ENCODE assay signal across 8 cellular contexts in genomic region chr14:22928237-22929103, GRCh38. TPM values are rescaled to one million over a fixed set of nuclear protein-coding genes. Genes with fewer than 3 reads are reported as not detected.
A peak's percentile ranks its signal among the peaks of the same experiment; 100 is the strongest.
DNase-seq lines count a peak whose midpoint lies in the region; ATAC-seq, FAIRE-seq and TF ChIP-seq lines count a peak whose summit lies in the region.

No MANE protein-coding gene starts in this region.

- no peak for TF ChIP-seq CTCF in testis (IDR thresholded peaks at IDR 0.05)

- POLR2A ChIA-PET in activated CD4-positive, alpha-beta memory T cell treated with anti-CD3 and anti-CD28 coated beads for 36 hours (lab: Charles Lee): interaction anchor here (0.6 to 4.4 kb wide), 10 partner anchors 9 to 1404 kb away, joined by 3 to 47 read pairs (median 5); partner anchors contain the start of genes ACIN1, C14orf119, DAD1 and HAUS4
- POLR2A ChIA-PET in activated CD4-positive, alpha-beta memory T cell treated with anti-CD3 and anti-CD28 coated beads, Interleukin-2, amount 10 ng/mL, durations not matched to agents 7 days and 5 days (lab: Charles Lee): interaction anchor here (0.6 to 4.8 kb wide), 18 partner anchors 9 to 340 kb away, joined by 3 to 80 read pairs (median 6); partner anchors contain the start of genes ACIN1, C14orf119, HAUS4 and MRPL52

- no peak for TF ChIP-seq POLR2A in testis (IDR thresholded peaks at IDR 0.05)
- no peak for TF ChIP-seq POLR2A in H54 (IDR thresholded peaks at IDR 0.05; ENCODE audit: low read depth, low read length)

- peak overlapping the region; percentile 80 to 92 for H3K27ac ChIP-seq in testis

- H3K9me3 Mint-ChIP-seq in activated CD4-positive, alpha-beta memory T cell treated with anti-CD3 and anti-CD28 coated beads for 36 hours: no peaks in the 10 kb centered on the region
- H3K9me3 Mint-ChIP-seq in activated CD4-positive, alpha-beta memory T cell treated with anti-CD3 and anti-CD28 coated beads, Interleukin-2, amount 10 ng/mL, durations not matched to agents 7 days and 5 days: no peaks in the 10 kb centered on the region
- H3K9me3 Mint-ChIP-seq in activated T-helper 2 cell treated with anti-CD3 and anti-CD28 coated beads, Interferon-gamma antibody, Interleukin-2, Interleukin-4, amounts not matched to agents 10 μg/mL and 5 μg/mL and 100 μg/mL, durations not matched to agents 14 hours and 24 hours and 36 hours: no peaks in the 10 kb centered on the region
- H3K9me3 Mint-ChIP-seq in activated T-helper 17 cell treated with anti-CD3 and anti-CD28 coated beads, Interleukin-2, amount 50 U/mL, for 72 hours: no peaks in the 10 kb centered on the region

- no peaks in the 10 kb centered on the region for H3K27me3 ChIP-seq in testis

- intact Hi-C loops in activated CD4-positive, alpha-beta memory T cell treated with anti-CD3 and anti-CD28 coated beads for 36 hours (cut with micrococcal nuclease): loop anchor here (1.0 kb wide), 6 partner anchors 9 to 339 kb away; partner anchors contain the start of genes DAD1, LRP10 and RBM23
- intact Hi-C loops in activated T-helper 2 cell treated with anti-CD3 and anti-CD28 coated beads, Interferon-gamma antibody, Interleukin-2, Interleukin-4, amounts not matched to agents 10 μg/mL and 5 μg/mL and 100 μg/mL, durations not matched to agents 14 hours and 24 hours and 36 hours (cut with micrococcal nuclease): loop anchor here (1.0 to 5.0 kb wide), 7 partner anchors 9 to 394 kb away; partner anchors contain the start of genes DAD1, HAUS4, PABPN1 and RBM23
- intact Hi-C loops in testis (cut with DNase I; ENCODE audit: low total_unique reads): no loop called here

- H3K36me3 ChIP-seq in testis (ENCODE audit: low read depth, missing control alignments): no peaks in the 10 kb centered on the region

- H3K4me3 Mint-ChIP-seq in activated CD4-positive, alpha-beta memory T cell treated with anti-CD3 and anti-CD28 coated beads for 36 hours: no peak overlapping the region
- H3K4me3 Mint-ChIP-seq in activated CD4-positive, alpha-beta memory T cell treated with anti-CD3 and anti-CD28 coated beads, Interleukin-2, amount 10 ng/mL, durations not matched to agents 7 days and 5 days: no peak overlapping the region
- H3K4me3 Mint-ChIP-seq in activated T-helper 2 cell treated with anti-CD3 and anti-CD28 coated beads, Interferon-gamma antibody, Interleukin-2, Interleukin-4, amounts not matched to agents 10 μg/mL and 5 μg/mL and 100 μg/mL, durations not matched to agents 14 hours and 24 hours and 36 hours (ENCODE audit: low read depth): no peak overlapping the region
- H3K4me3 Mint-ChIP-seq in activated T-helper 17 cell treated with anti-CD3 and anti-CD28 coated beads, Interleukin-2, amount 50 U/mL, for 72 hours: no peak overlapping the region

- peaks cover 12% of the 10 kb centered on the region for H3K4me1 ChIP-seq in testis

- ATAC-seq in stimulated activated naive CD8-positive, alpha-beta T cell treated with anti-CD3 and anti-CD28 coated beads, Interleukin-15, Interleukin-2, amounts not matched to agents 100 U/mL and 50 U/mL, for 24 hours: no peak
- ATAC-seq in activated T-helper 17 cell treated with anti-CD3 and anti-CD28 coated beads, Interleukin-2, amount 50 U/mL, for 72 hours (replicated peaks): no peak

- peaks cover 34% of the 10 kb centered on the region for H3K36me3 Mint-ChIP-seq in activated CD4-positive, alpha-beta memory T cell treated with anti-CD3 and anti-CD28 coated beads for 36 hours
- peaks cover 36% of the 10 kb centered on the region for H3K36me3 Mint-ChIP-seq in activated CD4-positive, alpha-beta memory T cell treated with anti-CD3 and anti-CD28 coated beads, Interleukin-2, amount 10 ng/mL, durations not matched to agents 7 days and 5 days (ENCODE audit: low read depth)
- peaks cover 37% of the 10 kb centered on the region for H3K36me3 Mint-ChIP-seq in activated T-helper 2 cell treated with anti-CD3 and anti-CD28 coated beads, Interferon-gamma antibody, Interleukin-2, Interleukin-4, amounts not matched to agents 10 μg/mL and 5 μg/mL and 100 μg/mL, durations not matched to agents 14 hours and 24 hours and 36 hours (ENCODE audit: low read depth)
- H3K36me3 Mint-ChIP-seq in activated T-helper 17 cell treated with anti-CD3 and anti-CD28 coated beads, Interleukin-2, amount 50 U/mL, for 72 hours (ENCODE audit: low read depth): peaks cover 41% of the 10 kb centered on the region

- WGBS in testis, 2 donors: 9 to 11% methylated on average over 12 of the region's 12 CpGs

- H3K9me3 ChIP-seq in iPS-18c (ENCODE audit: control insufficient read depth, insufficient read depth, low read length): no peaks in the 10 kb centered on the region
- H3K9me3 ChIP-seq in testis: no peaks in the 10 kb centered on the region

- H3K27ac Mint-ChIP-seq in activated CD4-positive, alpha-beta memory T cell treated with anti-CD3 and anti-CD28 coated beads for 36 hours: no peak overlapping the region
- H3K27ac Mint-ChIP-seq in activated CD4-positive, alpha-beta memory T cell treated with anti-CD3 and anti-CD28 coated beads, Interleukin-2, amount 10 ng/mL, durations not matched to agents 7 days and 5 days: no peak overlapping the region
- H3K27ac Mint-ChIP-seq in activated T-helper 2 cell treated with anti-CD3 and anti-CD28 coated beads, Interferon-gamma antibody, Interleukin-2, Interleukin-4, amounts not matched to agents 10 μg/mL and 5 μg/mL and 100 μg/mL, durations not matched to agents 14 hours and 24 hours and 36 hours: no peak overlapping the region
- no peak overlapping the region for H3K27ac Mint-ChIP-seq in activated T-helper 17 cell treated with anti-CD3 and anti-CD28 coated beads, Interleukin-2, amount 50 U/mL, for 72 hours

- peaks cover 37% of the 10 kb centered on the region for H3K4me1 Mint-ChIP-seq in activated CD4-positive, alpha-beta memory T cell treated with anti-CD3 and anti-CD28 coated beads for 36 hours (ENCODE audit: low read depth)
- H3K4me1 Mint-ChIP-seq in activated CD4-positive, alpha-beta memory T cell treated with anti-CD3 and anti-CD28 coated beads, Interleukin-2, amount 10 ng/mL, durations not matched to agents 7 days and 5 days: peaks cover 21% of the 10 kb centered on the region
- H3K4me1 Mint-ChIP-seq in activated T-helper 2 cell treated with anti-CD3 and anti-CD28 coated beads, Interferon-gamma antibody, Interleukin-2, Interleukin-4, amounts not matched to agents 10 μg/mL and 5 μg/mL and 100 μg/mL, durations not matched to agents 14 hours and 24 hours and 36 hours (ENCODE audit: low read depth): peaks cover 27% of the 10 kb centered on the region
- peaks cover 21% of the 10 kb centered on the region for H3K4me1 Mint-ChIP-seq in activated T-helper 17 cell treated with anti-CD3 and anti-CD28 coated beads, Interleukin-2, amount 50 U/mL, for 72 hours

- H3K4me3 ChIP-seq in iPS-18c (ENCODE audit: insufficient read depth, low read depth, low read length): peak overlapping the region; percentile 79
- peak overlapping the region; percentile 85 to 95 for H3K4me3 ChIP-seq in testis

- DNase-seq in activated CD4-positive, alpha-beta memory T cell treated with anti-CD3 and anti-CD28 coated beads for 36 hours: peak; percentile 19
- DNase-seq in activated CD4-positive, alpha-beta memory T cell treated with anti-CD3 and anti-CD28 coated beads, Interleukin-2, amount 10 ng/mL, durations not matched to agents 7 days and 5 days: no peak
- peak; percentile 22 for DNase-seq in activated T-helper 2 cell treated with anti-CD3 and anti-CD28 coated beads, Interferon-gamma antibody, Interleukin-2, Interleukin-4, amounts not matched to agents 10 μg/mL and 5 μg/mL and 100 μg/mL, durations not matched to agents 14 hours and 24 hours and 36 hours (ENCODE audit: low spot score)
- DNase-seq in testis: no peak
- DNase-seq in H54 (ENCODE audit: insufficient read length, low spot score): no peak
- no peak for DNase-seq in stimulated activated naive CD8-positive, alpha-beta T cell treated with anti-CD3 and anti-CD28 coated beads, Interleukin-15, Interleukin-2, amounts not matched to agents 100 U/mL and 50 U/mL, for 24 hours

- FAIRE-seq in H54 (lab: Jason Lieb, UNC): no peak

- CTCF ChIA-PET in activated CD4-positive, alpha-beta memory T cell treated with anti-CD3 and anti-CD28 coated beads for 36 hours (lab: Charles Lee): interaction anchor here (1.0 to 4.6 kb wide), 16 partner anchors 10 to 372 kb away, joined by 3 to 45 read pairs (median 6); partner anchors contain the start of genes AJUBA, CDH24, HAUS4 and RBM23
- CTCF ChIA-PET in activated CD4-positive, alpha-beta memory T cell treated with anti-CD3 and anti-CD28 coated beads, Interleukin-2, amount 10 ng/mL, durations not matched to agents 7 days and 5 days (lab: Charles Lee): interaction anchor here (0.7 to 2.8 kb wide), 22 partner anchors 9 to 358 kb away, joined by 3 to 49 read pairs (median 8); partner anchors contain the start of genes AJUBA, DAD1, HAUS4 and LRP10

- no peaks in the 10 kb centered on the region for H3K27me3 Mint-ChIP-seq in activated CD4-positive, alpha-beta memory T cell treated with anti-CD3 and anti-CD28 coated beads for 36 hours
- no peaks in the 10 kb centered on the region for H3K27me3 Mint-ChIP-seq in activated CD4-positive, alpha-beta memory T cell treated with anti-CD3 and anti-CD28 coated beads, Interleukin-2, amount 10 ng/mL, durations not matched to agents 7 days and 5 days
- H3K27me3 Mint-ChIP-seq in activated T-helper 2 cell treated with anti-CD3 and anti-CD28 coated beads, Interferon-gamma antibody, Interleukin-2, Interleukin-4, amounts not matched to agents 10 μg/mL and 5 μg/mL and 100 μg/mL, durations not matched to agents 14 hours and 24 hours and 36 hours (ENCODE audit: low read depth): no peaks in the 10 kb centered on the region
- H3K27me3 Mint-ChIP-seq in activated T-helper 17 cell treated with anti-CD3 and anti-CD28 coated beads, Interleukin-2, amount 50 U/mL, for 72 hours: no peaks in the 10 kb centered on the region

RNA-seq across cellular contexts. Expression of gene PRMT5, which starts 0.7 kb away (rescaled TPM):
- total RNA-seq in activated CD4-positive, alpha-beta memory T cell treated with anti-CD3 and anti-CD28 coated beads for 36 hours: 100 to 1,000 TPM in 1 of 2 experiments, 10 to 100 TPM in 1; 85.6 to 100 TPM
- total RNA-seq in activated CD4-positive, alpha-beta memory T cell treated with anti-CD3 and anti-CD28 coated beads, Interleukin-2, amount 10 ng/mL, durations not matched to agents 7 days and 5 days: 10 to 100 TPM; 46.3 to 49.8 TPM
- total RNA-seq in activated T-helper 2 cell treated with anti-CD3 and anti-CD28 coated beads, Interferon-gamma antibody, Interleukin-2, Interleukin-4, amounts not matched to agents 10 μg/mL and 5 μg/mL and 100 μg/mL, durations not matched to agents 14 hours and 24 hours and 36 hours: 147 and 152 TPM in 2 replicates
- total RNA-seq in testis: 10 to 100 TPM; 62.4 to 76.8 TPM
- 73.9 TPM for polyA plus RNA-seq in testis (ENCODE audit: insufficient read depth, low read depth, low replicate concordance)
- total RNA-seq in activated T-helper 17 cell treated with anti-CD3 and anti-CD28 coated beads, Interleukin-2, amount 50 U/mL, for 72 hours: 100 to 1,000 TPM in 1 of 2 donors, 10 to 100 TPM in 1; 61.7 to 127 TPM

RNA-seq across cellular contexts. Expression of gene RBM23, which starts 9.5 kb away (rescaled TPM):
- total RNA-seq in activated CD4-positive, alpha-beta memory T cell treated with anti-CD3 and anti-CD28 coated beads for 36 hours: 10 to 100 TPM; 55.0 to 56.0 TPM
- total RNA-seq in activated CD4-positive, alpha-beta memory T cell treated with anti-CD3 and anti-CD28 coated beads, Interleukin-2, amount 10 ng/mL, durations not matched to agents 7 days and 5 days: 10 to 100 TPM; 71.8 to 73.5 TPM
- total RNA-seq in activated T-helper 2 cell treated with anti-CD3 and anti-CD28 coated beads, Interferon-gamma antibody, Interleukin-2, Interleukin-4, amounts not matched to agents 10 μg/mL and 5 μg/mL and 100 μg/mL, durations not matched to agents 14 hours and 24 hours and 36 hours: 77.3 and 81.1 TPM in 2 replicates
- total RNA-seq in testis: 100 to 1,000 TPM in 1 of 2 donors, 10 to 100 TPM in 1; 93.3 to 115 TPM
- 73.7 TPM for polyA plus RNA-seq in testis (ENCODE audit: insufficient read depth, low read depth, low replicate concordance)
- 10 to 100 TPM; 69.5 to 70.5 TPM for total RNA-seq in activated T-helper 17 cell treated with anti-CD3 and anti-CD28 coated beads, Interleukin-2, amount 50 U/mL, for 72 hours

RNA-seq across cellular contexts. Expression of gene HAUS4, which starts 28.4 kb away (rescaled TPM):
- total RNA-seq in activated CD4-positive, alpha-beta memory T cell treated with anti-CD3 and anti-CD28 coated beads for 36 hours: 10 to 100 TPM; 84.4 to 86.6 TPM
- total RNA-seq in activated CD4-positive, alpha-beta memory T cell treated with anti-CD3 and anti-CD28 coated beads, Interleukin-2, amount 10 ng/mL, durations not matched to agents 7 days and 5 days: 10 to 100 TPM; 60.2 to 66.5 TPM
- 63.5 and 65.5 TPM in 2 replicates for total RNA-seq in activated T-helper 2 cell treated with anti-CD3 and anti-CD28 coated beads, Interferon-gamma antibody, Interleukin-2, Interleukin-4, amounts not matched to agents 10 μg/mL and 5 μg/mL and 100 μg/mL, durations not matched to agents 14 hours and 24 hours and 36 hours
- total RNA-seq in testis: 10 to 100 TPM; 26.4 to 30.5 TPM
- polyA plus RNA-seq in testis (ENCODE audit: insufficient read depth, low read depth, low replicate concordance): 22.4 TPM
- 10 to 100 TPM; 60.6 to 78.5 TPM for total RNA-seq in activated T-helper 17 cell treated with anti-CD3 and anti-CD28 coated beads, Interleukin-2, amount 50 U/mL, for 72 hours

RNA-seq across cellular contexts. Expression of gene REM2, which starts 45.4 kb away (rescaled TPM):
- total RNA-seq in activated CD4-positive, alpha-beta memory T cell treated with anti-CD3 and anti-CD28 coated beads for 36 hours: under 1 TPM; 0.36 to 0.77 TPM
- total RNA-seq in activated CD4-positive, alpha-beta memory T cell treated with anti-CD3 and anti-CD28 coated beads, Interleukin-2, amount 10 ng/mL, durations not matched to agents 7 days and 5 days: 1 to 10 TPM in 1 of 2 experiments, under 1 TPM in 1; 0.98 to 1.2 TPM
- total RNA-seq in activated T-helper 2 cell treated with anti-CD3 and anti-CD28 coated beads, Interferon-gamma antibody, Interleukin-2, Interleukin-4, amounts not matched to agents 10 μg/mL and 5 μg/mL and 100 μg/mL, durations not matched to agents 14 hours and 24 hours and 36 hours: 0.28 and 0.30 TPM in 2 replicates
- total RNA-seq in testis: 1 to 10 TPM; 2.9 to 4.8 TPM
- 2.4 TPM for polyA plus RNA-seq in testis (ENCODE audit: insufficient read depth, low read depth, low replicate concordance)
- 1 to 10 TPM in 1 of 2 donors, under 1 TPM in 1; 0.56 to 1.3 TPM for total RNA-seq in activated T-helper 17 cell treated with anti-CD3 and anti-CD28 coated beads, Interleukin-2, amount 50 U/mL, for 72 hours

RNA-seq across cellular contexts. Expression of gene AJUBA, which starts 53.9 kb away (rescaled TPM):
- 1 to 10 TPM; 1.5 to 1.7 TPM for total RNA-seq in activated CD4-positive, alpha-beta memory T cell treated with anti-CD3 and anti-CD28 coated beads for 36 hours
- total RNA-seq in activated CD4-positive, alpha-beta memory T cell treated with anti-CD3 and anti-CD28 coated beads, Interleukin-2, amount 10 ng/mL, durations not matched to agents 7 days and 5 days: 1 to 10 TPM; 1.2 to 1.3 TPM
- 1.5 and 2.1 TPM in 2 replicates for total RNA-seq in activated T-helper 2 cell treated with anti-CD3 and anti-CD28 coated beads, Interferon-gamma antibody, Interleukin-2, Interleukin-4, amounts not matched to agents 10 μg/mL and 5 μg/mL and 100 μg/mL, durations not matched to agents 14 hours and 24 hours and 36 hours
- total RNA-seq in testis: 10 to 100 TPM; 11.3 to 11.9 TPM
- 12.8 TPM for polyA plus RNA-seq in testis (ENCODE audit: insufficient read depth, low read depth, low replicate concordance)
- 1 to 10 TPM; 1.1 to 7.5 TPM for total RNA-seq in activated T-helper 17 cell treated with anti-CD3 and anti-CD28 coated beads, Interleukin-2, amount 50 U/mL, for 72 hours

Comparison
In these comparisons a context has a peak if more than half of its experiments do, and no peak if none do; other contexts are left out.
1. DNase-seq: peak in activated CD4-positive, alpha-beta memory T cell treated with anti-CD3 and anti-CD28 coated beads for 36 hours (single experiment) and activated T-helper 2 cell treated with anti-CD3 and anti-CD28 coated beads, Interferon-gamma antibody, Interleukin-2, Interleukin-4, amounts not matched to agents 10 μg/mL and 5 μg/mL and 100 μg/mL, durations not matched to agents 14 hours and 24 hours and 36 hours (single experiment); none in activated CD4-positive, alpha-beta memory T cell treated with anti-CD3 and anti-CD28 coated beads, Interleukin-2, amount 10 ng/mL, durations not matched to agents 7 days and 5 days (single experiment), testis (single experiment), H54 (single experiment) and stimulated activated naive CD8-positive, alpha-beta T cell treated with anti-CD3 and anti-CD28 coated beads, Interleukin-15, Interleukin-2, amounts not matched to agents 100 U/mL and 50 U/mL, for 24 hours (single experiment).